27 cellular contexts compared by ENCODE assay signal in the genomic region with DNA sequence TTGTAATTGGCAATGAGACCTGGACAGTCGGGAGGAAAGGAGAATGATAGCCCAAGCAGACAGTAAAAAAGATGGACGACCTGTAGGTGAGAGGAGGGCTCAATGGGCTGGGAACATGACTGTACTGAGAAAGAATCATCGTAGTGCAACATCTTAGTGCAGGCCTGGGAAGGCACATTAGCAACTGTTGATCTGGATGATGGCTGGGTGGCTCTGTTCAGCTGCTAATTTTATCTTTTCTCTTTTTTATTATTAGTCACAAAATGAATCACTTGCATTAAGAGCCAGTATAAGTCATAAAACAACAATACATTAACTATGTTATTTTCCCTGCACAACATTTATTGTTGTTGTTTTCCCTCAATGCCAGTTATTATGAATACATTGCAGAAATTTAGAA. TPM values are rescaled to one million over a fixed set of nuclear protein-coding genes. Genes with fewer than 3 reads are reported as not detected.
"Had no signal": no experiment of that assay in that cellular context is flagged by ENCODE, and none has a peak within 500 bp of the region (broad histone marks: within the 10 kb centered on the region; RNA-seq: fewer than 3 reads in every experiment).

No MANE protein-coding gene starts in this region.

- H3K36me3 ChIP-seq: sigmoid colon, thyroid gland, upper lobe of left lung had no signal

- ATAC-seq: activated T-cell treated with anti-CD3 and anti-CD28 coated beads, Interleukin-2, amount 50 U/mL, for 72 hours; body of pancreas; left ventricle myocardium superior; naive thymus-derived CD8-positive, alpha-beta T cell; psoas muscle; stimulated activated memory B cell treated with anti-CD40 and anti-IgM and Interleukin-4, amounts not matched to agents 10 μg/mL and 1 μg/mL and 100 μg/mL, for 72 hours; stimulated activated naive CD8-positive, alpha-beta T cell treated with anti-CD3 and anti-CD28 coated beads, Interleukin-15, amount 100 ng/mL, for 72 hours had no signal

- DNase-seq: activated CD4-positive, alpha-beta T cell treated with anti-CD3 and anti-CD28 coated beads for 4 hours; activated CD4-positive, alpha-beta T cell treated with anti-CD3 and anti-CD28 coated beads, Interleukin-2, amount 50 U/mL, for 4 hours; activated effector memory CD4-positive, alpha-beta T cell treated with Interleukin-2 at 50 U/mL for 16 hours; activated naive CD4-positive, alpha-beta T cell treated with Interleukin-2 at 50 U/mL for 16 hours; activated T-cell treated with anti-CD3 and anti-CD28 coated beads for 4 hours; activated T-cell treated with anti-CD3 and anti-CD28 coated beads, Interleukin-2, amount 50 U/mL, for 72 hours; aorta; body of pancreas; dermis blood vessel endothelial cell; effector CD8-positive, alpha-beta T cell; erythroblast; left ventricle myocardium superior; naive thymus-derived CD8-positive, alpha-beta T cell; psoas muscle; sigmoid colon; stimulated activated CD4-positive, alpha-beta T cell treated with anti-CD3 and anti-CD28 coated beads, Interleukin-1b, Interleukin-23, amount 100 ng/mL, for 48 hours; stimulated activated CD4-positive, alpha-beta T cell treated with anti-CD3 and anti-CD28 coated beads, Interleukin-4, amount 100 ng/mL, for 4 hours; stimulated activated CD8-positive, alpha-beta memory T cell treated with anti-CD3 and anti-CD28 coated beads, Interleukin-4, amount 100 ng/mL, for 48 hours; stimulated activated naive CD8-positive, alpha-beta T cell treated with anti-CD3 and anti-CD28 coated beads, Interleukin-15, amount 100 ng/mL, for 72 hours; substantia nigra; T-helper 9 cell; thyroid gland; upper lobe of left lung had no signal

- H3K79me2 ChIP-seq: parathyroid adenoma had no signal

- H3K27me3 ChIP-seq: body of pancreas, sigmoid colon, thyroid gland, upper lobe of left lung had no signal

- H3K9me3 ChIP-seq: body of pancreas, psoas muscle, sigmoid colon, thyroid gland, upper lobe of left lung had no signal

- H2AFZ ChIP-seq: parathyroid adenoma had no signal

- H3K9ac ChIP-seq: parathyroid adenoma had no signal

- H3K27ac ChIP-seq: body of pancreas, parathyroid adenoma, psoas muscle, sigmoid colon, thyroid gland, upper lobe of left lung, VCaP had no signal

- H3K4me1 ChIP-seq: body of pancreas, parathyroid adenoma, psoas muscle, sigmoid colon, thyroid gland, upper lobe of left lung had no signal

- H3K4me2 ChIP-seq: smooth muscle cell had no signal

- H3K4me3 ChIP-seq: body of pancreas, psoas muscle, sigmoid colon, smooth muscle cell, thyroid gland, upper lobe of left lung had no signal

RNA-seq across cellular contexts. Expression of a gene that starts 32.9 kb away (rescaled TPM):
- total RNA-seq: smooth muscle cell had no signal
